ENCODE assay signal across 1 cellular context in the genomic region with DNA sequence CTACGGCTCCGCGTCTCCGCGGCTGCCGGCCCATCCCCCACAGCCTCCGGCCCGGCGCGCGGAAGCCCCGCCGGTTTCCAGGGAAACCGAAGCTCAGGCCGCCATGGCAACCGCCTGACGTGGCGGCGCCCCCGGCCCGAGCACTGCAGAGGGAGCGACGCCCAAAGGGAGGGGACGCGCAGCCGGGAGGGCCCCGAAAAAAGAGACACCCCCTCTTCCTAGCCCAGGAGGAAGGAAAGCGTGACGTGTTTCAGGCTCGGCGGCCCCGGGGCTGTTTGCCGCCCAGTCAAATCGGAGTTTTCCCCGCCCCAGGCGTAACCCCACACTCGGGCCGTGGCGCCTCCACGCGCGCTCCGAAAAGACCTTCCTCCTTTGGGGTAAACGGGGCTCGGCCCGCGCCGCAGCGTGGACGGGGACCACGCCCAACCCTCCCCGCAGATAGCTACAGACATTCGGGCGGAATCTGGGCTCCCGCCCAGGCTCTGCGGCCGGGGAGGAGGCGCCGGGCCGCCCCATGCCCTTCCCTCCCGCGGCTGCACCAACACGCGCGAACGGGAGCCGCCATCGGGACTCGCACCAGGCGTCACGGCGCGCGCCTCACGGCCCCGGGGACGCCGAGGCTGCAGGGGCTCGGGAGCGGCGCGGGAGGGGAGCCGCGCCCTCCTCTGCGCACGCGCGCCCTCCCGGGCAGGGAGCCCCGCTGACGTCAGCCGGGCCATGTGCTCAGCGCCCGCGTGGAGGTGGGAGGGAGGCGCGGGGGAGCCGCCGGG.
TF ChIP-seq lines count a peak whose summit lies in the region.

No MANE protein-coding gene starts in this region.

TF ChIP-seq in K562, 482 proteins besides CTCF, POLR2A, EP300 and RAD21 (continues in another document):
- TF ChIP-seq SAFB (IDR thresholded peaks at IDR 0.05; ENCODE audit: borderline replicate concordance, low read depth, low read length) (peak; percentile 97), ELF4 (CRISPR knock-in tag; IDR thresholded peaks at IDR 0.05) (no peak), SMAD4 (CRISPR knock-in tag; conservative IDR thresholded peaks at IDR 0.05) (peak; percentile 36; the same call in 1 of the 2 replicates), ETS2 (tag; IDR thresholded peaks at IDR 0.05; ENCODE audit: borderline replicate concordance, poor library complexity, severe bottlenecking) (no peak), BMI1 (IDR thresholded peaks at IDR 0.05; ENCODE audit: low read length) (peak; percentile 77; the same call in 1 of the 2 replicates), SP1 (CRISPR knock-in tag; IDR thresholded peaks at IDR 0.05) (no peak), ZZZ3 (IDR thresholded peaks at IDR 0.05) (no peak), KLF6 (CRISPR knock-in tag; IDR thresholded peaks at IDR 0.05; ENCODE audit: borderline replicate concordance) (no peak; the same call in 1 of the 2 replicates), XRCC3 (IDR thresholded peaks at IDR 0.05) (no peak), ZBED1 (IDR thresholded peaks at IDR 0.05) (no peak), ZNF764 (CRISPR knock-in tag; IDR thresholded peaks at IDR 0.05; ENCODE audit: low read depth) (no peak), MECOM (CRISPR knock-in tag; IDR thresholded peaks at IDR 0.05) (no peak), ZNF311 (CRISPR knock-in tag; IDR thresholded peaks at IDR 0.05) (no peak), CREM (IDR thresholded peaks at IDR 0.05; ENCODE audit: low read depth) (peak; percentile 89), PCBP2 (IDR thresholded peaks at IDR 0.05; ENCODE audit: low read depth, low read length, poor library complexity, severe bottlenecking) (no peak)
- TF ChIP-seq, protein P1, sequence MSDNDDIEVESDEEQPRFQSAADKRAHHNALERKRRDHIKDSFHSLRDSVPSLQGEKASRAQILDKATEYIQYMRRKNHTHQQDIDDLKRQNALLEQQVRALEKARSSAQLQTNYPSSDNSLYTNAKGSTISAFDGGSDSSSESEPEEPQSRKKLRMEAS (CRISPR knock-in tag; IDR thresholded peaks at IDR 0.05), result peak; percentile 73
- TF ChIP-seq, protein P2, sequence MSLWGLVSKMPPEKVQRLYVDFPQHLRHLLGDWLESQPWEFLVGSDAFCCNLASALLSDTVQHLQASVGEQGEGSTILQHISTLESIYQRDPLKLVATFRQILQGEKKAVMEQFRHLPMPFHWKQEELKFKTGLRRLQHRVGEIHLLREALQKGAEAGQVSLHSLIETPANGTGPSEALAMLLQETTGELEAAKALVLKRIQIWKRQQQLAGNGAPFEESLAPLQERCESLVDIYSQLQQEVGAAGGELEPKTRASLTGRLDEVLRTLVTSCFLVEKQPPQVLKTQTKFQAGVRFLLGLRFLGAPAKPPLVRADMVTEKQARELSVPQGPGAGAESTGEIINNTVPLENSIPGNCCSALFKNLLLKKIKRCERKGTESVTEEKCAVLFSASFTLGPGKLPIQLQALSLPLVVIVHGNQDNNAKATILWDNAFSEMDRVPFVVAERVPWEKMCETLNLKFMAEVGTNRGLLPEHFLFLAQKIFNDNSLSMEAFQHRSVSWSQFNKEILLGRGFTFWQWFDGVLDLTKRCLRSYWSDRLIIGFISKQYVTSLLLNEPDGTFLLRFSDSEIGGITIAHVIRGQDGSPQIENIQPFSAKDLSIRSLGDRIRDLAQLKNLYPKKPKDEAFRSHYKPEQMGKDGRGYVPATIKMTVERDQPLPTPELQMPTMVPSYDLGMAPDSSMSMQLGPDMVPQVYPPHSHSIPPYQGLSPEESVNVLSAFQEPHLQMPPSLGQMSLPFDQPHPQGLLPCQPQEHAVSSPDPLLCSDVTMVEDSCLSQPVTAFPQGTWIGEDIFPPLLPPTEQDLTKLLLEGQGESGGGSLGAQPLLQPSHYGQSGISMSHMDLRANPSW (CRISPR knock-in tag; IDR thresholded peaks at IDR 0.05), result no peak
- TF ChIP-seq, protein P3, sequence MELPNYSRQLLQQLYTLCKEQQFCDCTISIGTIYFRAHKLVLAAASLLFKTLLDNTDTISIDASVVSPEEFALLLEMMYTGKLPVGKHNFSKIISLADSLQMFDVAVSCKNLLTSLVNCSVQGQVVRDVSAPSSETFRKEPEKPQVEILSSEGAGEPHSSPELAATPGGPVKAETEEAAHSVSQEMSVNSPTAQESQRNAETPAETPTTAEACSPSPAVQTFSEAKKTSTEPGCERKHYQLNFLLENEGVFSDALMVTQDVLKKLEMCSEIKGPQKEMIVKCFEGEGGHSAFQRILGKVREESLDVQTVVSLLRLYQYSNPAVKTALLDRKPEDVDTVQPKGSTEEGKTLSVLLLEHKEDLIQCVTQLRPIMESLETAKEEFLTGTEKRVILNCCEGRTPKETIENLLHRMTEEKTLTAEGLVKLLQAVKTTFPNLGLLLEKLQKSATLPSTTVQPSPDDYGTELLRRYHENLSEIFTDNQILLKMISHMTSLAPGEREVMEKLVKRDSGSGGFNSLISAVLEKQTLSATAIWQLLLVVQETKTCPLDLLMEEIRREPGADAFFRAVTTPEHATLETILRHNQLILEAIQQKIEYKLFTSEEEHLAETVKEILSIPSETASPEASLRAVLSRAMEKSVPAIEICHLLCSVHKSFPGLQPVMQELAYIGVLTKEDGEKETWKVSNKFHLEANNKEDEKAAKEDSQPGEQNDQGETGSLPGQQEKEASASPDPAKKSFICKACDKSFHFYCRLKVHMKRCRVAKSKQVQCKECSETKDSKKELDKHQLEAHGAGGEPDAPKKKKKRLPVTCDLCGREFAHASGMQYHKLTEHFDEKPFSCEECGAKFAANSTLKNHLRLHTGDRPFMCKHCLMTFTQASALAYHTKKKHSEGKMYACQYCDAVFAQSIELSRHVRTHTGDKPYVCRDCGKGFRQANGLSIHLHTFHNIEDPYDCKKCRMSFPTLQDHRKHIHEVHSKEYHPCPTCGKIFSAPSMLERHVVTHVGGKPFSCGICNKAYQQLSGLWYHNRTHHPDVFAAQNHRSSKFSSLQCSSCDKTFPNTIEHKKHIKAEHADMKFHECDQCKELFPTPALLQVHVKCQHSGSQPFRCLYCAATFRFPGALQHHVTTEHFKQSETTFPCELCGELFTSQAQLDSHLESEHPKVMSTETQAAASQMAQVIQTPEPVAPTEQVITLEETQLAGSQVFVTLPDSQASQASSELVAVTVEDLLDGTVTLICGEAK (IDR thresholded peaks at IDR 0.05), result no peak
- TF ChIP-seq, protein P3 (CRISPR knock-in tag; IDR thresholded peaks at IDR 0.05), result no peak
- TF ChIP-seq, protein P4, sequence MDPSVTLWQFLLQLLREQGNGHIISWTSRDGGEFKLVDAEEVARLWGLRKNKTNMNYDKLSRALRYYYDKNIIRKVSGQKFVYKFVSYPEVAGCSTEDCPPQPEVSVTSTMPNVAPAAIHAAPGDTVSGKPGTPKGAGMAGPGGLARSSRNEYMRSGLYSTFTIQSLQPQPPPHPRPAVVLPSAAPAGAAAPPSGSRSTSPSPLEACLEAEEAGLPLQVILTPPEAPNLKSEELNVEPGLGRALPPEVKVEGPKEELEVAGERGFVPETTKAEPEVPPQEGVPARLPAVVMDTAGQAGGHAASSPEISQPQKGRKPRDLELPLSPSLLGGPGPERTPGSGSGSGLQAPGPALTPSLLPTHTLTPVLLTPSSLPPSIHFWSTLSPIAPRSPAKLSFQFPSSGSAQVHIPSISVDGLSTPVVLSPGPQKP (CRISPR knock-in tag; IDR thresholded peaks at IDR 0.05), result no peak
- TF ChIP-seq, protein P5, sequence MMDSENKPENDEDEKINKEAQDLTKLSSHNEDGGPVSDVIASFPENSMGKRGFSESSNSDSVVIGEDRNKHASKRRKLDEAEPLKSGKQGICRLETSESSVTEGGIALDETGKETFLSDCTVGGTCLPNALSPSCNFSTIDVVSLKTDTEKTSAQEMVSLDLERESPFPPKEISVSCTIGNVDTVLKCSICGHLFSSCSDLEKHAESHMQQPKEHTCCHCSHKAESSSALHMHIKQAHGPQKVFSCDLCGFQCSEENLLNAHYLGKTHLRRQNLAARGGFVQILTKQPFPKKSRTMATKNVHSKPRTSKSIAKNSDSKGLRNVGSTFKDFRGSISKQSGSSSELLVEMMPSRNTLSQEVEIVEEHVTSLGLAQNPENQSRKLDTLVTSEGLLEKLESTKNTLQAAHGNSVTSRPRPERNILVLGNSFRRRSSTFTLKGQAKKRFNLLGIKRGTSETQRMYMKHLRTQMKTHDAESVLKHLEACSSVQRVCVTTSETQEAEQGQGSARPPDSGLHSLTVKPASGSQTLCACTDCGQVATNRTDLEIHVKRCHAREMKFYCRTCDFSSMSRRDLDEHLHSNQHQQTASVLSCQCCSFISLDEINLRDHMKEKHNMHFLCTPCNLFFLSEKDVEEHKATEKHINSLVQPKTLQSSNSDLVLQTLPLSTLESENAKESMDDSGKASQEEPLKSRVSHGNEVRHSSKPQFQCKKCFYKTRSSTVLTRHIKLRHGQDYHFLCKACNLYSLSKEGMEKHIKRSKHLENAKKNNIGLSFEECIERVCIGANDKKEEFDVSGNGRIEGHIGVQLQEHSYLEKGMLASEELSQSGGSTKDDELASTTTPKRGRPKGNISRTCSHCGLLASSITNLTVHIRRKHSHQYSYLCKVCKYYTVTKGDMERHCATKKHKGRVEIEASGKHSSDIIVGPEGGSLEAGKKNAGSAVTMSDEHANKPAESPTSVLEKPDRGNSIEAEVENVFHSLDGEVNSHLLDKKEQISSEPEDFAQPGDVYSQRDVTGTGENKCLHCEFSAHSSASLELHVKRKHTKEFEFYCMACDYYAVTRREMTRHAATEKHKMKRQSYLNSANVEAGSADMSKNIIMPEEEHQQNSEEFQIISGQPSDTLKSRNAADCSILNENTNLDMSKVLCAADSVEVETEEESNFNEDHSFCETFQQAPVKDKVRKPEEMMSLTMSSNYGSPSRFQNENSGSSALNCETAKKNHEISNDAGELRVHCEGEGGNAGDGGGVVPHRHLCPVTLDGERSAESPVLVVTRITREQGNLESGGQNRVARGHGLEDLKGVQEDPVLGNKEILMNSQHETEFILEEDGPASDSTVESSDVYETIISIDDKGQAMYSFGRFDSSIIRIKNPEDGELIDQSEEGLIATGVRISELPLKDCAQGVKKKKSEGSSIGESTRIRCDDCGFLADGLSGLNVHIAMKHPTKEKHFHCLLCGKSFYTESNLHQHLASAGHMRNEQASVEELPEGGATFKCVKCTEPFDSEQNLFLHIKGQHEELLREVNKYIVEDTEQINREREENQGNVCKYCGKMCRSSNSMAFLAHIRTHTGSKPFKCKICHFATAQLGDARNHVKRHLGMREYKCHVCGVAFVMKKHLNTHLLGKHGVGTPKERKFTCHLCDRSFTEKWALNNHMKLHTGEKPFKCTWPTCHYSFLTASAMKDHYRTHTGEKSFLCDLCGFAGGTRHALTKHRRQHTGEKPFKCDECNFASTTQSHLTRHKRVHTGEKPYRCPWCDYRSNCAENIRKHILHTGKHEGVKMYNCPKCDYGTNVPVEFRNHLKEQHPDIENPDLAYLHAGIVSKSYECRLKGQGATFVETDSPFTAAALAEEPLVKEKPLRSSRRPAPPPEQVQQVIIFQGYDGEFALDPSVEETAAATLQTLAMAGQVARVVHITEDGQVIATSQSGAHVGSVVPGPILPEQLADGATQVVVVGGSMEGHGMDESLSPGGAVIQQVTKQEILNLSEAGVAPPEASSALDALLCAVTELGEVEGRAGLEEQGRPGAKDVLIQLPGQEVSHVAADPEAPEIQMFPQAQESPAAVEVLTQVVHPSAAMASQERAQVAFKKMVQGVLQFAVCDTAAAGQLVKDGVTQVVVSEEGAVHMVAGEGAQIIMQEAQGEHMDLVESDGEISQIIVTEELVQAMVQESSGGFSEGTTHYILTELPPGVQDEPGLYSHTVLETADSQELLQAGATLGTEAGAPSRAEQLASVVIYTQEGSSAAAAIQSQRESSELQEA (IDR thresholded peaks at IDR 0.05; ENCODE audit: low read depth), result no peak
- TF ChIP-seq, protein P6, sequence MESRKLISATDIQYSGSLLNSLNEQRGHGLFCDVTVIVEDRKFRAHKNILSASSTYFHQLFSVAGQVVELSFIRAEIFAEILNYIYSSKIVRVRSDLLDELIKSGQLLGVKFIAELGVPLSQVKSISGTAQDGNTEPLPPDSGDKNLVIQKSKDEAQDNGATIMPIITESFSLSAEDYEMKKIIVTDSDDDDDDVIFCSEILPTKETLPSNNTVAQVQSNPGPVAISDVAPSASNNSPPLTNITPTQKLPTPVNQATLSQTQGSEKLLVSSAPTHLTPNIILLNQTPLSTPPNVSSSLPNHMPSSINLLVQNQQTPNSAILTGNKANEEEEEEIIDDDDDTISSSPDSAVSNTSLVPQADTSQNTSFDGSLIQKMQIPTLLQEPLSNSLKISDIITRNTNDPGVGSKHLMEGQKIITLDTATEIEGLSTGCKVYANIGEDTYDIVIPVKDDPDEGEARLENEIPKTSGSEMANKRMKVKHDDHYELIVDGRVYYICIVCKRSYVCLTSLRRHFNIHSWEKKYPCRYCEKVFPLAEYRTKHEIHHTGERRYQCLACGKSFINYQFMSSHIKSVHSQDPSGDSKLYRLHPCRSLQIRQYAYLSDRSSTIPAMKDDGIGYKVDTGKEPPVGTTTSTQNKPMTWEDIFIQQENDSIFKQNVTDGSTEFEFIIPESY (CRISPR knock-in tag; IDR thresholded peaks at IDR 0.05), result no peak
- TF ChIP-seq, protein P7, sequence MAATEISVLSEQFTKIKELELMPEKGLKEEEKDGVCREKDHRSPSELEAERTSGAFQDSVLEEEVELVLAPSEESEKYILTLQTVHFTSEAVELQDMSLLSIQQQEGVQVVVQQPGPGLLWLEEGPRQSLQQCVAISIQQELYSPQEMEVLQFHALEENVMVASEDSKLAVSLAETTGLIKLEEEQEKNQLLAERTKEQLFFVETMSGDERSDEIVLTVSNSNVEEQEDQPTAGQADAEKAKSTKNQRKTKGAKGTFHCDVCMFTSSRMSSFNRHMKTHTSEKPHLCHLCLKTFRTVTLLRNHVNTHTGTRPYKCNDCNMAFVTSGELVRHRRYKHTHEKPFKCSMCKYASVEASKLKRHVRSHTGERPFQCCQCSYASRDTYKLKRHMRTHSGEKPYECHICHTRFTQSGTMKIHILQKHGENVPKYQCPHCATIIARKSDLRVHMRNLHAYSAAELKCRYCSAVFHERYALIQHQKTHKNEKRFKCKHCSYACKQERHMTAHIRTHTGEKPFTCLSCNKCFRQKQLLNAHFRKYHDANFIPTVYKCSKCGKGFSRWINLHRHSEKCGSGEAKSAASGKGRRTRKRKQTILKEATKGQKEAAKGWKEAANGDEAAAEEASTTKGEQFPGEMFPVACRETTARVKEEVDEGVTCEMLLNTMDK (IDR thresholded peaks at IDR 0.05; ENCODE audit: borderline replicate concordance, insufficient read depth, low read depth, low read length, poor library complexity, severe bottlenecking), result no peak
